Comparison of ENCODE assay signal across 14 cellular contexts in genomic region chr5:163566678-163567077, GRCh38.
DNase-seq lines count a peak whose midpoint lies in the region; ATAC-seq and TF ChIP-seq lines count a peak whose summit lies in the region.
"Had no signal": no experiment of that assay in that cellular context is flagged by ENCODE, and none has a peak within 500 bp of the region (broad histone marks: within the 10 kb centered on the region; RNA-seq: fewer than 3 reads in every experiment).

No MANE protein-coding gene starts in this region.

- WGBS in endodermal cell (ENCODE audit: insufficient coverage in 1 of 2, insufficient read length in 1 of 2), 2 experiments = 13 to 57% methylated on average over 1 to 2 of the region's 3 CpGs

- H3K9ac ChIP-seq in MM.1S (ENCODE audit: low read length) (no peak overlapping the region), endodermal cell (ENCODE audit: extremely low read depth, low read length, poor library complexity, severe bottlenecking) (no peak overlapping the region)

- no peak overlapping the region for H3K27ac ChIP-seq in MM.1S (ENCODE audit: low read length)
- no peak overlapping the region for H3K27ac ChIP-seq in endodermal cell (ENCODE audit: low read depth, low read length)
- H3K27ac ChIP-seq: colonic mucosa, left ventricle myocardium inferior, WERI-Rb-1 had no signal

- peak; percentile 11 for ATAC-seq in activated CD8-positive, alpha-beta T cell treated with anti-CD3 and anti-CD28 coated beads for 36 hours
- ATAC-seq in activated CD8-positive, alpha-beta T cell treated with anti-CD3 and anti-CD28 coated beads, Interleukin-2, amount 10 ng/mL, durations not matched to agents 7 days and 5 days = no peak
- no peak for ATAC-seq in HG03354 (IDR thresholded peaks at IDR 0.05; ENCODE audit: poor library complexity, severe bottlenecking, unreplicated experiment)

- no peaks in the 10 kb centered on the region for H3K9me3 Mint-ChIP-seq in activated CD8-positive, alpha-beta T cell treated with anti-CD3 and anti-CD28 coated beads for 36 hours
- no peaks in the 10 kb centered on the region for H3K9me3 Mint-ChIP-seq in activated CD8-positive, alpha-beta T cell treated with anti-CD3 and anti-CD28 coated beads, Interleukin-2, amount 10 ng/mL, durations not matched to agents 7 days and 5 days (ENCODE audit: insufficient read depth)
- H3K9me3 Mint-ChIP-seq in endodermal cell = no peaks in the 10 kb centered on the region
- H3K9me3 Mint-ChIP-seq in activated T-helper 2 cell treated with anti-CD3 and anti-CD28 coated beads, Interferon-gamma antibody, Interleukin-2, Interleukin-4, amounts not matched to agents 10 μg/mL and 5 μg/mL and 100 μg/mL, durations not matched to agents 14 hours and 24 hours and 36 hours = no peaks in the 10 kb centered on the region

- peak; percentile 6 for DNase-seq in activated CD8-positive, alpha-beta T cell treated with anti-CD3 and anti-CD28 coated beads for 36 hours
- DNase-seq in activated CD8-positive, alpha-beta T cell treated with anti-CD3 and anti-CD28 coated beads, Interleukin-2, amount 10 ng/mL, durations not matched to agents 7 days and 5 days = no peak
- DNase-seq in MM.1S = no peak
- DNase-seq in endodermal cell = no peak
- DNase-seq in retina = peak; percentile 17
- no peak for DNase-seq in activated T-helper 2 cell treated with anti-CD3 and anti-CD28 coated beads, Interferon-gamma antibody, Interleukin-2, Interleukin-4, amounts not matched to agents 10 μg/mL and 5 μg/mL and 100 μg/mL, durations not matched to agents 14 hours and 24 hours and 36 hours (ENCODE audit: low spot score)
- no peak for DNase-seq in SKM-1 treated with dmso at 0.1 percent for 144 hours (lab: John Stamatoyannopoulos, UW; ENCODE audit: unreplicated experiment)
- DNase-seq: ACHN, amniotic stem cell, left ventricle myocardium inferior, SIG-M5, WERI-Rb-1 had no signal

- H3K27me3 Mint-ChIP-seq in activated CD8-positive, alpha-beta T cell treated with anti-CD3 and anti-CD28 coated beads for 36 hours = peaks cover 58% of the 10 kb centered on the region
- peaks cover 48% of the 10 kb centered on the region for H3K27me3 Mint-ChIP-seq in activated CD8-positive, alpha-beta T cell treated with anti-CD3 and anti-CD28 coated beads, Interleukin-2, amount 10 ng/mL, durations not matched to agents 7 days and 5 days (ENCODE audit: low read depth)
- H3K27me3 Mint-ChIP-seq in endodermal cell (ENCODE audit: insufficient read depth) = peaks cover 36% of the 10 kb centered on the region
- peaks cover 57% of the 10 kb centered on the region for H3K27me3 Mint-ChIP-seq in activated T-helper 2 cell treated with anti-CD3 and anti-CD28 coated beads, Interferon-gamma antibody, Interleukin-2, Interleukin-4, amounts not matched to agents 10 μg/mL and 5 μg/mL and 100 μg/mL, durations not matched to agents 14 hours and 24 hours and 36 hours (ENCODE audit: low read depth)

- H3K4me1 Mint-ChIP-seq in activated CD8-positive, alpha-beta T cell treated with anti-CD3 and anti-CD28 coated beads for 36 hours (ENCODE audit: low read depth) = peaks cover 27% of the 10 kb centered on the region
- peaks cover 18% of the 10 kb centered on the region for H3K4me1 Mint-ChIP-seq in activated CD8-positive, alpha-beta T cell treated with anti-CD3 and anti-CD28 coated beads, Interleukin-2, amount 10 ng/mL, durations not matched to agents 7 days and 5 days (ENCODE audit: low read depth)
- peaks cover 30% of the 10 kb centered on the region for H3K4me1 Mint-ChIP-seq in endodermal cell
- peaks cover 18% of the 10 kb centered on the region for H3K4me1 Mint-ChIP-seq in activated T-helper 2 cell treated with anti-CD3 and anti-CD28 coated beads, Interferon-gamma antibody, Interleukin-2, Interleukin-4, amounts not matched to agents 10 μg/mL and 5 μg/mL and 100 μg/mL, durations not matched to agents 14 hours and 24 hours and 36 hours (ENCODE audit: low read depth)

- H3K4me2 ChIP-seq in MM.1S (ENCODE audit: low read depth, low read length) = peak overlapping the region; percentile 92; the same call in 1 of the 2 replicates

- H3K4me3 ChIP-seq in MM.1S (ENCODE audit: low read length) (no peak overlapping the region), endodermal cell (ENCODE audit: low read length) (peak overlapping the region; percentile 78)

- intact Hi-C loops in activated CD8-positive, alpha-beta T cell treated with anti-CD3 and anti-CD28 coated beads for 36 hours (cut with micrococcal nuclease) = no loop called here
- intact Hi-C loops in activated T-helper 2 cell treated with anti-CD3 and anti-CD28 coated beads, Interferon-gamma antibody, Interleukin-2, Interleukin-4, amounts not matched to agents 10 μg/mL and 5 μg/mL and 100 μg/mL, durations not matched to agents 14 hours and 24 hours and 36 hours (cut with micrococcal nuclease) = loop anchor here (10.0 kb wide), 1 partner anchor 438 kb away; no protein-coding TSS in a partner anchor

- H3K27ac Mint-ChIP-seq in activated CD8-positive, alpha-beta T cell treated with anti-CD3 and anti-CD28 coated beads for 36 hours = no peak overlapping the region
- H3K27ac Mint-ChIP-seq in activated CD8-positive, alpha-beta T cell treated with anti-CD3 and anti-CD28 coated beads, Interleukin-2, amount 10 ng/mL, durations not matched to agents 7 days and 5 days = no peak overlapping the region
- no peak overlapping the region for H3K27ac Mint-ChIP-seq in endodermal cell
- H3K27ac Mint-ChIP-seq in activated T-helper 2 cell treated with anti-CD3 and anti-CD28 coated beads, Interferon-gamma antibody, Interleukin-2, Interleukin-4, amounts not matched to agents 10 μg/mL and 5 μg/mL and 100 μg/mL, durations not matched to agents 14 hours and 24 hours and 36 hours = no peak overlapping the region

- POLR2A ChIA-PET in activated CD8-positive, alpha-beta T cell treated with anti-CD3 and anti-CD28 coated beads for 36 hours (lab: Charles Lee) = interaction anchor here (0.9 kb wide), 1 partner anchor 106 kb away, joined by 3 read pairs; the partner anchor contains the start of gene HMMR
- POLR2A ChIA-PET in activated CD8-positive, alpha-beta T cell treated with anti-CD3 and anti-CD28 coated beads, Interleukin-2, amount 10 ng/mL, durations not matched to agents 7 days and 5 days (lab: Charles Lee) = no interaction called here

- no peaks in the 10 kb centered on the region for H3K36me3 Mint-ChIP-seq in activated CD8-positive, alpha-beta T cell treated with anti-CD3 and anti-CD28 coated beads for 36 hours (ENCODE audit: low read depth)
- H3K36me3 Mint-ChIP-seq in activated CD8-positive, alpha-beta T cell treated with anti-CD3 and anti-CD28 coated beads, Interleukin-2, amount 10 ng/mL, durations not matched to agents 7 days and 5 days (ENCODE audit: low read depth) = no peaks in the 10 kb centered on the region
- H3K36me3 Mint-ChIP-seq in endodermal cell (ENCODE audit: low read depth) = no peaks in the 10 kb centered on the region
- H3K36me3 Mint-ChIP-seq in activated T-helper 2 cell treated with anti-CD3 and anti-CD28 coated beads, Interferon-gamma antibody, Interleukin-2, Interleukin-4, amounts not matched to agents 10 μg/mL and 5 μg/mL and 100 μg/mL, durations not matched to agents 14 hours and 24 hours and 36 hours (ENCODE audit: low read depth) = no peaks in the 10 kb centered on the region

- no peak for TF ChIP-seq CTCF in activated CD8-positive, alpha-beta T cell treated with anti-CD3 and anti-CD28 coated beads for 36 hours (IDR thresholded peaks at IDR 0.05)
- TF ChIP-seq CTCF in MM.1S (IDR thresholded peaks at IDR 0.05; ENCODE audit: low read length) (no peak), endodermal cell (conservative IDR thresholded peaks at IDR 0.05) (no peak)

- no peak overlapping the region for H3K4me3 Mint-ChIP-seq in activated CD8-positive, alpha-beta T cell treated with anti-CD3 and anti-CD28 coated beads for 36 hours
- no peak overlapping the region for H3K4me3 Mint-ChIP-seq in activated CD8-positive, alpha-beta T cell treated with anti-CD3 and anti-CD28 coated beads, Interleukin-2, amount 10 ng/mL, durations not matched to agents 7 days and 5 days
- H3K4me3 Mint-ChIP-seq in endodermal cell = peak overlapping the region; percentile 50
- no peak overlapping the region for H3K4me3 Mint-ChIP-seq in activated T-helper 2 cell treated with anti-CD3 and anti-CD28 coated beads, Interferon-gamma antibody, Interleukin-2, Interleukin-4, amounts not matched to agents 10 μg/mL and 5 μg/mL and 100 μg/mL, durations not matched to agents 14 hours and 24 hours and 36 hours (ENCODE audit: low read depth)

- H3K79me2 ChIP-seq in MM.1S (ENCODE audit: low read length) = no peaks in the 10 kb centered on the region

- CTCF ChIA-PET in activated CD8-positive, alpha-beta T cell treated with anti-CD3 and anti-CD28 coated beads for 36 hours (lab: Charles Lee) = interaction anchor here (0.8 to 1.0 kb wide), 2 partner anchors 16 to 937 kb away, joined by 3 to 4 read pairs; no protein-coding TSS in a partner anchor
- CTCF ChIA-PET in activated CD8-positive, alpha-beta T cell treated with anti-CD3 and anti-CD28 coated beads, Interleukin-2, amount 10 ng/mL, durations not matched to agents 7 days and 5 days (lab: Charles Lee) = no interaction called here

- H3K36me3 ChIP-seq in MM.1S (replicated peaks; ENCODE audit: insufficient read depth, low read length) = no peaks in the 10 kb centered on the region
- H3K36me3 ChIP-seq in endodermal cell (ENCODE audit: control insufficient read depth, insufficient read depth, low read length) = no peaks in the 10 kb centered on the region
- H3K36me3 ChIP-seq: colonic mucosa, left ventricle myocardium inferior, WERI-Rb-1 had no signal

- H4K20me1 ChIP-seq in MM.1S (ENCODE audit: insufficient read depth, low read length) = no peaks in the 10 kb centered on the region

- H3K9me3 ChIP-seq in MM.1S (replicated peaks; ENCODE audit: insufficient read depth, low read length) (no peaks in the 10 kb centered on the region), endodermal cell (ENCODE audit: control insufficient read depth, low read length) (no peaks in the 10 kb centered on the region)
- H3K9me3 ChIP-seq: colonic mucosa, left ventricle myocardium inferior had no signal

- H2AFZ ChIP-seq in MM.1S (ENCODE audit: low read length) = no peak overlapping the region

- H3K27me3 ChIP-seq in MM.1S (replicated peaks; ENCODE audit: insufficient read depth, low read length) = no peaks in the 10 kb centered on the region
- peaks cover 42% of the 10 kb centered on the region for H3K27me3 ChIP-seq in endodermal cell (ENCODE audit: control insufficient read depth, insufficient read depth, low read length, poor library complexity, severe bottlenecking)
- H3K27me3 ChIP-seq: colonic mucosa had no signal

- no peaks in the 10 kb centered on the region for H3K4me1 ChIP-seq in MM.1S (ENCODE audit: low read length)
- H3K4me1 ChIP-seq in endodermal cell (ENCODE audit: control insufficient read depth, insufficient read depth, low read length) = peaks cover 3% of the 10 kb centered on the region
- H3K4me1 ChIP-seq: colonic mucosa had no signal

- no peaks in the 10 kb centered on the region for H3F3A ChIP-seq in MM.1S (ENCODE audit: insufficient read depth, low read length)

- no peaks in the 10 kb centered on the region for H3K9me2 ChIP-seq in MM.1S (replicated peaks; ENCODE audit: insufficient read depth, low read length)

Comparison
In these comparisons a context has a peak if more than half of its experiments do, and no peak if none do; other contexts are left out.
1. DNase-seq: peak in activated CD8-positive, alpha-beta T cell treated with anti-CD3 and anti-CD28 coated beads for 36 hours (single experiment) and retina (single experiment); none in activated CD8-positive, alpha-beta T cell treated with anti-CD3 and anti-CD28 coated beads, Interleukin-2, amount 10 ng/mL, durations not matched to agents 7 days and 5 days (single experiment), MM.1S (single experiment), endodermal cell (single experiment), activated T-helper 2 cell treated with anti-CD3 and anti-CD28 coated beads, Interferon-gamma antibody, Interleukin-2, Interleukin-4, amounts not matched to agents 10 μg/mL and 5 μg/mL and 100 μg/mL, durations not matched to agents 14 hours and 24 hours and 36 hours (single experiment) and SKM-1 treated with dmso at 0.1 percent for 144 hours (single experiment).